ENCODE assay signal across 28 cellular contexts in genomic region chr6:28979679-28980078, GRCh38. TPM values are rescaled to one million over a fixed set of nuclear protein-coding genes. Genes with fewer than 3 reads are reported as not detected.
DNase-seq lines count a peak whose midpoint lies in the region; ATAC-seq, FAIRE-seq and TF ChIP-seq lines count a peak whose summit lies in the region.
"Had no signal": no experiment of that assay in that cellular context is flagged by ENCODE, and none has a peak within 500 bp of the region (broad histone marks: within the 10 kb centered on the region; RNA-seq: fewer than 3 reads in every experiment).

No MANE protein-coding gene starts in this region.

- H3K4me2 ChIP-seq in KMS-11 (peak overlapping the region; percentile 83; the same call in 1 of the 2 replicates), neural progenitor cell (no peak overlapping the region)

- peaks cover 44 to 64% (median 52%) of the 10 kb centered on the region in 3 donors for H3K4me1 Mint-ChIP-seq in CD8-positive, alpha-beta memory T cell
- peaks cover 49% of the 10 kb centered on the region for H3K4me1 Mint-ChIP-seq in WTC11
- peaks cover 32% of the 10 kb centered on the region for H3K4me1 Mint-ChIP-seq in neural progenitor cell

- ATAC-seq in WTC11: no peak
- ATAC-seq: gastrocnemius medialis, right cardiac atrium had no signal

- H3K9ac ChIP-seq in KMS-11: no peak overlapping the region
- H3K9ac ChIP-seq in neural progenitor cell: no peak overlapping the region

- peaks cover 25% of the 10 kb centered on the region for H3F3A ChIP-seq in neural progenitor cell (ENCODE audit: low read depth)

- peaks cover 31% of the 10 kb centered on the region for H3K4me1 ChIP-seq in CD8-positive, alpha-beta memory T cell (ENCODE audit: insufficient read depth, low read length)
- H3K4me1 ChIP-seq in KMS-11 (ENCODE audit: low read depth, poor library complexity, severe bottlenecking) (peaks cover 13% of the 10 kb centered on the region), neural progenitor cell (peaks cover 8% of the 10 kb centered on the region)

- no peak for FAIRE-seq in GM19239 (lab: Jason Lieb, UNC)
- FAIRE-seq: endometrium, GM12878, H54 had no signal

- H3K4me3 ChIP-seq in CD8-positive, alpha-beta memory T cell (ENCODE audit: low read length): no peak overlapping the region
- H3K4me3 ChIP-seq in KMS-11 (IDR thresholded peaks at IDR 0.05; ENCODE audit: insufficient read depth, low read depth, low read length) (no peak overlapping the region), neural progenitor cell (no peak overlapping the region)
- H3K4me3 ChIP-seq: gastrocnemius medialis, lung, tibial nerve had no signal

- peaks cover 0 to 11% (median 3%) of the 10 kb centered on the region in 3 donors for H3K36me3 Mint-ChIP-seq in CD8-positive, alpha-beta memory T cell
- H3K36me3 Mint-ChIP-seq in WTC11: peaks cover 2% of the 10 kb centered on the region; the same call in 1 of the 2 replicates
- H3K36me3 Mint-ChIP-seq in neural progenitor cell: peaks cover 5% of the 10 kb centered on the region

- H3K4me3 Mint-ChIP-seq in CD8-positive, alpha-beta memory T cell: peak overlapping the region in 4 of 7 donors; percentile 8 to 93 (median 60)
- H3K4me3 Mint-ChIP-seq in WTC11 (peak overlapping the region; percentile 92; the same call in 1 of the 2 replicates), neural progenitor cell (peak overlapping the region; percentile 4)
- H3K4me3 Mint-ChIP-seq: activated B cell treated with CpG ODN at 0.5 μM for 24 hours had no signal

- H3K27ac ChIP-seq in CD8-positive, alpha-beta memory T cell (ENCODE audit: low read depth, low read length): peak overlapping the region; percentile 77
- H3K27ac ChIP-seq in KMS-11 (no peak overlapping the region), neural progenitor cell (no peak overlapping the region)
- H3K27ac ChIP-seq: gastrocnemius medialis, tibial nerve had no signal

- no peaks in the 10 kb centered on the region for H3K79me2 ChIP-seq in KMS-11 (ENCODE audit: insufficient read depth, low read depth)
- H3K79me2 ChIP-seq in neural progenitor cell (ENCODE audit: low read depth): no peaks in the 10 kb centered on the region
- H3K79me2 ChIP-seq: hepatocyte had no signal

- H3K27me3 Mint-ChIP-seq in CD8-positive, alpha-beta memory T cell: peaks cover 40 to 42% of the 10 kb centered on the region in 2 donors
- H3K27me3 Mint-ChIP-seq in WTC11 (ENCODE audit: low read depth) (peaks cover 27% of the 10 kb centered on the region), neural progenitor cell (ENCODE audit: insufficient read depth, low read depth) (peaks cover 33% of the 10 kb centered on the region)

- CTCF ChIA-PET in CD8-positive, alpha-beta memory T cell (lab: Charles Lee): interaction anchor here (6.9 kb wide), 1 partner anchor 141 kb away, joined by 48 read pairs; no protein-coding TSS in a partner anchor
- CTCF ChIA-PET in WTC11 (lab: Charles Lee): interaction anchor here (0.8 kb wide), 1 partner anchor 11 kb away, joined by 3 read pairs; no protein-coding TSS in a partner anchor

- no peaks in the 10 kb centered on the region for H3K36me3 ChIP-seq in CD8-positive, alpha-beta memory T cell (ENCODE audit: insufficient read depth, low read length)
- H3K36me3 ChIP-seq in KMS-11 (ENCODE audit: insufficient read depth) (no peaks in the 10 kb centered on the region), neural progenitor cell (no peaks in the 10 kb centered on the region)
- H3K36me3 ChIP-seq: gastrocnemius medialis, spleen, tibial nerve had no signal

- H3K9me3 ChIP-seq in CD8-positive, alpha-beta memory T cell (ENCODE audit: low read length): no peaks in the 10 kb centered on the region
- no peaks in the 10 kb centered on the region for H3K9me3 ChIP-seq in neural progenitor cell (ENCODE audit: low read depth)
- H3K9me3 ChIP-seq: gastrocnemius medialis, spleen, tibial nerve had no signal

- H4K20me1 ChIP-seq in KMS-11 (ENCODE audit: insufficient read depth): no peaks in the 10 kb centered on the region
- no peaks in the 10 kb centered on the region for H4K20me1 ChIP-seq in neural progenitor cell (ENCODE audit: low read depth)

- H3K27me3 ChIP-seq in CD8-positive, alpha-beta memory T cell (ENCODE audit: insufficient read depth, low read length, poor library complexity, severe bottlenecking): no peaks in the 10 kb centered on the region
- H3K27me3 ChIP-seq in KMS-11 (ENCODE audit: insufficient read depth, low read depth) (no peaks in the 10 kb centered on the region), neural progenitor cell (peaks cover 47% of the 10 kb centered on the region)
- H3K27me3 ChIP-seq: hepatocyte had no signal

- TF ChIP-seq CTCF in KMS-11 (conservative IDR thresholded peaks at IDR 0.05; ENCODE audit: low read depth, low read length): no peak
- no peak for TF ChIP-seq CTCF in WTC11 (IDR thresholded peaks at IDR 0.05)
- no peak for TF ChIP-seq CTCF in neural progenitor cell (IDR thresholded peaks at IDR 0.05)

- POLR2A ChIA-PET in CD8-positive, alpha-beta memory T cell (lab: Charles Lee): no interaction called here
- POLR2A ChIA-PET in WTC11 (lab: Charles Lee): no interaction called here

- H3K27ac Mint-ChIP-seq in CD8-positive, alpha-beta memory T cell: peak overlapping the region in 1 of 8 donors; percentile 98
- H3K27ac Mint-ChIP-seq in WTC11 (no peak overlapping the region), neural progenitor cell (no peak overlapping the region)
- H3K27ac Mint-ChIP-seq: activated B cell treated with CpG ODN at 0.5 μM for 24 hours had no signal

- H3K9me3 Mint-ChIP-seq in CD8-positive, alpha-beta memory T cell: peaks cover 0 to 6% (median 4%) of the 10 kb centered on the region in 5 donors
- H3K9me3 Mint-ChIP-seq in WTC11 (no peaks in the 10 kb centered on the region), neural progenitor cell (peaks cover 5% of the 10 kb centered on the region)
- H3K9me3 Mint-ChIP-seq: activated B cell treated with CpG ODN at 0.5 μM for 24 hours; central memory CD8-positive, alpha-beta T cell had no signal

- no peak for DNase-seq in CD8-positive, alpha-beta memory T cell
- DNase-seq in WTC11 (ENCODE audit: low spot score) (no peak), neural progenitor cell (ENCODE audit: low spot score) (no peak), mucosa of gallbladder (ENCODE audit: low spot score) (no peak), NCI-H69 (lab: John Stamatoyannopoulos, UW) (no peak), GM19239 (ENCODE audit: insufficient read length, low spot score) (no peak)
- DNase-seq: activated B cell treated with CpG ODN at 0.5 μM for 24 hours; activated CD4-positive, alpha-beta T cell treated with anti-CD3 and anti-CD28 coated beads, Interleukin-2, amount 50 U/mL, for 48 hours; activated naive CD4-positive, alpha-beta T cell treated with anti-CD3 and anti-CD28 coated beads, Interleukin-2, amount 50 U/mL, for 16 hours; C1 segment of cervical spinal cord; dermis blood vessel endothelial cell; gastrocnemius medialis; MV-4-11; NCI-H146; NCI-H2107; NCI-H446 treated with DMSO at 0.1 percent for 48 hours; right cardiac atrium; SHP77; spleen; T1000 had no signal

- H2AFZ ChIP-seq in KMS-11 (ENCODE audit: low read depth) (no peak overlapping the region), neural progenitor cell (replicated peaks) (no peak overlapping the region)

TF ChIP-seq in WTC11, 78 proteins besides CTCF, POLR2A, EP300 and RAD21:
- TF ChIP-seq ZNF512 (CRISPR knock-in tag; IDR thresholded peaks at IDR 0.05; ENCODE audit: borderline replicate concordance) (no peak), AR (CRISPR knock-in tag; IDR thresholded peaks at IDR 0.05) (no peak)

RNA-seq across cellular contexts. Expression of gene ZNF311, which starts 25.4 kb away (rescaled TPM):
- total RNA-seq in CD8-positive, alpha-beta memory T cell: under 1 TPM; 0.66 to 0.73 TPM
- polyA plus RNA-seq in CD8-positive, alpha-beta memory T cell: not detected
- 2.0 to 3.7 TPM (median 3.4 TPM) in 3 replicates for total RNA-seq in WTC11 (2021)
- 1.9 and 2.0 TPM in 2 replicates for total RNA-seq in neural progenitor cell (ENCODE audit: low replicate concordance)
- 2.8 TPM for total RNA-seq in mucosa of gallbladder
- total RNA-seq: GM12878 had no signal

RNA-seq across cellular contexts. Expression of gene TRIM27, which starts 55.9 kb away (rescaled TPM):
- total RNA-seq in CD8-positive, alpha-beta memory T cell: 10 to 100 TPM; 67.7 to 69.2 TPM
- 61.6 TPM for polyA plus RNA-seq in CD8-positive, alpha-beta memory T cell
- total RNA-seq in WTC11 (2021): 65.8 to 79.8 TPM (median 68.3 TPM) in 3 replicates
- total RNA-seq in neural progenitor cell (ENCODE audit: low replicate concordance): 69.0 and 94.5 TPM in 2 replicates
- total RNA-seq in mucosa of gallbladder: 42.4 TPM

Comparison
In these comparisons a context has a peak if more than half of its experiments do, and no peak if none do; other contexts are left out.
1. H3K4me3 Mint-ChIP-seq: peak in every context shown above with its lines; median percentile 92 in WTC11; 60 in CD8-positive, alpha-beta memory T cell; 4 in neural progenitor cell.